Comparison of ENCODE assay signal across 9 cellular contexts in the genomic region with DNA sequence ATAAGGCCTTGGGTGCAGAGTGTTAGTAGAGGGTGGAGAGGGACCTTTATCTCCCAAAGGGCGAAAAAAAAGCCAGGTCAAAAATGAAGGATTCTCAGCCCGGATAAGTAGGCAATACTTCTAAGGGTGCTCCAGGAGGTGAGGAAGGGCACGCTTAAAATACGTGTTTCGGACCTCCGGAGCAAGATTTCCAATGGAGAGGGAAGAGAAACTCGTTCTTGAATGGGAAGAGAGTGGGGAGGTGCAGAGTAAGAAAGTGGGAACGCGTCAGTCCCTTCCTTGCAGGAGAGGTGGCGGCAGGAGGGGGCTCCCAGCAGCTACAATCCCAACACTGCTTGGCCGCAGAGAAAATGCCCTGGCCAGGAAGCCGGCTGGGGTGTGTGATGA. TPM values are rescaled to one million over a fixed set of nuclear protein-coding genes. Genes with fewer than 3 reads are reported as not detected.
DNase-seq lines count a peak whose midpoint lies in the region; ATAC-seq, FAIRE-seq and TF ChIP-seq lines count a peak whose summit lies in the region.
"Had no signal": no experiment of that assay in that cellular context is flagged by ENCODE, and none has a peak within 500 bp of the region (broad histone marks: within the 10 kb centered on the region; RNA-seq: fewer than 3 reads in every experiment).

No MANE protein-coding gene starts in this region.

- CTCF ChIA-PET in K562 (lab: Yijun Ruan, JAX; ENCODE audit: low intra/inter-chr PET ratio), result no interaction called here

- H3K9me1 ChIP-seq in K562 (ENCODE audit: control insufficient read depth, insufficient read depth, low read length), result no peaks in the 10 kb centered on the region

- DNase-seq in K562 (ENCODE audit: extremely low read depth in 1 of 4, low spot score in 3 of 4) (peak in 1 of 4 experiments; percentile 24), lung (ENCODE audit: low spot score) (no peak), aorta (no peak), activated gamma-delta T cell (lab: John Stamatoyannopoulos, UW) (no peak), NCI-H524 (lab: John Stamatoyannopoulos, UW) (no peak)

- no peak for FAIRE-seq in K562 (lab: Jason Lieb, UNC)

- peak overlapping the region; percentile 73 to 99 (median 94) for H3K4me3 ChIP-seq in BLaER1 treated with 17β-estradiol and CSF1 and Interleukin-3, amounts not matched to agents 10 nM and 100 nM
- H3K4me3 ChIP-seq in K562 (peak overlapping the region; percentile 95), lung (peak overlapping the region; percentile 98), aorta (ENCODE audit: low read length in 2 of 2) (peak overlapping the region; percentile 57 to 82)

- intact Hi-C loops in K562 (cut with micrococcal nuclease) (loop anchor here (2.0 kb wide), 1 partner anchor 276 kb away; no protein-coding TSS in a partner anchor), aorta (cut with DNase I) (loop anchor here (5.0 kb wide), 2 partner anchors 116 to 311 kb away; a partner anchor contains a TSS)

- peak overlapping the region; percentile 83 to 97 (median 95) for H3K27ac ChIP-seq in BLaER1 treated with 17β-estradiol and CSF1 and Interleukin-3, amounts not matched to agents 10 nM and 100 nM
- peak overlapping the region; percentile 89 for H3K27ac ChIP-seq in K562 (ENCODE audit: extremely low read depth, low read depth, low read length)
- H3K27ac ChIP-seq in lung (ENCODE audit: low read depth in 1 of 2, low read length in 1 of 2), result peak overlapping the region; percentile 82 to 98
- no peak overlapping the region for H3K27ac ChIP-seq in aorta (ENCODE audit: low read depth in 1 of 2, low read length in 2 of 2)

- H3K36me3 ChIP-seq in BLaER1 treated with 17β-estradiol and CSF1 and Interleukin-3, amounts not matched to agents 10 nM and 100 nM, result peaks cover 30 to 40% (median 34%) of the 10 kb centered on the region in 11 experiments
- H3K36me3 ChIP-seq in K562 (ENCODE audit: control insufficient read depth, insufficient read depth, low read length) (peaks cover 45% of the 10 kb centered on the region), lung (ENCODE audit: control insufficient read depth in 2 of 2, insufficient read depth in 2 of 2, low read length in 2 of 2) (peaks cover 7 to 17% of the 10 kb centered on the region in 2 donors), aorta (ENCODE audit: control insufficient read depth in 1 of 2, insufficient read depth in 2 of 2, low read length in 1 of 2) (peaks cover 0 to 3% of the 10 kb centered on the region in 2 donors)

- H3K79me2 ChIP-seq in K562 (ENCODE audit: control insufficient read depth, insufficient read depth, low read length), result peaks cover 31% of the 10 kb centered on the region

- H3K9me3 ChIP-seq in BLaER1 treated with 17β-estradiol and CSF1 and Interleukin-3, amounts not matched to agents 10 nM and 100 nM (replicated peaks in 1 of 11), result no peaks in the 10 kb centered on the region
- H3K9me3 ChIP-seq in K562 (replicated peaks; ENCODE audit: control insufficient read depth, insufficient read depth, low read depth, low read length) (no peaks in the 10 kb centered on the region), lung (ENCODE audit: control insufficient read depth in 2 of 2, insufficient read depth in 1 of 2, low read length in 1 of 2) (no peaks in the 10 kb centered on the region), aorta (ENCODE audit: control insufficient read depth, low read length) (no peaks in the 10 kb centered on the region)

- 1% methylated on average over 12 of the region's 12 CpGs for WGBS in K562 (ENCODE audit: insufficient coverage, low coverage, missing lambda C conversion rate)
- 2 to 7% methylated on average over 12 of the region's 12 CpGs for WGBS in lung, 2 donors
- WGBS in aorta, 2 donors, result 1 to 2% methylated on average over 12 of the region's 12 CpGs

- ATAC-seq in HG03457 (IDR thresholded peaks at IDR 0.05; ENCODE audit: unreplicated experiment), result peak; percentile 1
- ATAC-seq in K562, result peak; percentile 24
- peak; percentile 2 for ATAC-seq in lung (ENCODE audit: insufficient read depth, low FRiP score)
- no peak for ATAC-seq in aorta (ENCODE audit: low FRiP score)
- no peak for ATAC-seq in HG02885 (IDR thresholded peaks at IDR 0.05; ENCODE audit: poor library complexity, unreplicated experiment)

- peaks cover 28 to 44% (median 29%) of the 10 kb centered on the region in 10 experiments for H3K4me1 ChIP-seq in BLaER1 treated with 17β-estradiol and CSF1 and Interleukin-3, amounts not matched to agents 10 nM and 100 nM
- H3K4me1 ChIP-seq in K562 (replicated peaks in 1 of 2; ENCODE audit: control insufficient read depth in 2 of 2, insufficient read depth in 2 of 2, low read length in 2 of 2) (peaks cover 29 to 38% of the 10 kb centered on the region in 2 experiments), lung (ENCODE audit: control insufficient read depth in 2 of 2, insufficient read depth in 2 of 2, low read length in 2 of 2) (peaks cover 9% of the 10 kb centered on the region in 2 donors), aorta (ENCODE audit: control insufficient read depth in 1 of 2, insufficient read depth in 2 of 2, low read length in 2 of 2) (no peaks in the 10 kb centered on the region)

- peaks cover 23 to 52% (median 43%) of the 10 kb centered on the region in 11 experiments; a peak in 20 of 22 replicates for H4K20me1 ChIP-seq in BLaER1 treated with 17β-estradiol and CSF1 and Interleukin-3, amounts not matched to agents 10 nM and 100 nM
- H4K20me1 ChIP-seq in K562 (replicated peaks; ENCODE audit: control insufficient read depth, insufficient read depth, low read length), result peaks cover 6% of the 10 kb centered on the region; the same call in 1 of the 2 replicates

- POLR2A ChIA-PET in K562 (lab: Yijun Ruan, JAX), result interaction anchor here (0.6 to 2.6 kb wide), 8 partner anchors 8 to 219 kb away, joined by 3 to 20 read pairs (median 4); no protein-coding TSS in a partner anchor

- in situ Hi-C loops in K562 (cut with MboI), result no loop called here

- TF ChIP-seq EP300 in K562 (IDR thresholded peaks at IDR 0.05; ENCODE audit: low read length), result no peak

- H3K9ac ChIP-seq in BLaER1 treated with 17β-estradiol and CSF1 and Interleukin-3, amounts not matched to agents 10 nM and 100 nM, result peak overlapping the region; percentile 83 to 98 (median 98)
- H3K9ac ChIP-seq in K562 (ENCODE audit: insufficient read depth in 1 of 2, low read depth in 2 of 2, low read length in 2 of 2), result peak overlapping the region; percentile 92 to 96

- peak overlapping the region; percentile 96 to 100 (median 98) for H3K4me2 ChIP-seq in BLaER1 treated with 17β-estradiol and CSF1 and Interleukin-3, amounts not matched to agents 10 nM and 100 nM
- H3K4me2 ChIP-seq in K562 (ENCODE audit: insufficient read depth, low read length), result peak overlapping the region; percentile 92

- H2AFZ ChIP-seq in K562 (ENCODE audit: low read depth, low read length), result peak overlapping the region; percentile 87

- no TSS peak for BruUV-seq in K562 (replicated peaks; lab: Mats Ljungman, UMichigan)

- no peak for TF ChIP-seq POLR2A in K562 (conservative IDR thresholded peaks at IDR 0.05)

- no peak for TF ChIP-seq CTCF in K562 (IDR thresholded peaks at IDR 0.05 in 2 of 3, conservative IDR thresholded peaks at IDR 0.05 in 1 of 3; ENCODE audit: insufficient read depth in 2 of 3, low read depth in 1 of 3, low read length in 3 of 3)
- no peak for TF ChIP-seq CTCF in lung (IDR thresholded peaks at IDR 0.05; ENCODE audit: control extremely low read depth, extremely low read depth)

- no peak for TF ChIP-seq RAD21 in K562 (CRISPR knock-in tag; conservative IDR thresholded peaks at IDR 0.05 in 1 of 2, IDR thresholded peaks at IDR 0.05 in 1 of 2)

- H3K27me3 ChIP-seq in BLaER1 treated with 17β-estradiol and CSF1 and Interleukin-3, amounts not matched to agents 10 nM and 100 nM, result no peaks in the 10 kb centered on the region
- no peaks in the 10 kb centered on the region for H3K27me3 ChIP-seq in K562 (ENCODE audit: control insufficient read depth in 2 of 2, insufficient read depth in 2 of 2, low read length in 2 of 2)
- H3K27me3 ChIP-seq in lung (ENCODE audit: control insufficient read depth, insufficient read depth), result no peaks in the 10 kb centered on the region
- no peaks in the 10 kb centered on the region for H3K27me3 ChIP-seq in aorta (ENCODE audit: control insufficient read depth in 1 of 2, insufficient read depth in 2 of 2, low read length in 1 of 2)

RNA-seq across cellular contexts. Expression of a gene that starts 0.6 kb away (rescaled TPM):
- total RNA-seq in K562 (2011; cell fraction: chromatin; rRNA removed; ENCODE audit: low replicate concordance), result 29.8 and 54.9 TPM in 2 replicates
- 28.0 and 28.4 TPM in 2 replicates for total RNA-seq in K562 (2011; cell fraction: nucleolus; rRNA removed)
- 45.5 and 70.0 TPM in 2 replicates for total RNA-seq in K562 (2011; cell fraction: nucleoplasm; rRNA removed)
- total RNA-seq in K562 (2014; rRNA removed) (27.6 and 30.3 TPM in 2 replicates), K562 (2014; rRNA removed; fragmentation: Illumina TruSeq; extraction: Trizol) (39.7 and 42.8 TPM in 2 replicates), K562 (2015; rRNA removed; fragmentation: Illumina TruSeq; extraction: Trizol) (44.4 and 48.1 TPM in 2 replicates), K562 (2021) (36.4 and 37.3 TPM in 2 replicates), lung (100 to 1,000 TPM in 1 of 2 donors, 10 to 100 TPM in 1; 97.7 to 132 TPM), aorta (100 to 1,000 TPM; 101 to 108 TPM)
- polyA plus RNA-seq in K562 (2011; rRNA removed) (39.9 and 40.2 TPM in 2 replicates), K562 (2014; fragmentation: Illumina TruSeq; extraction: Trizol) (39.5 and 49.0 TPM in 2 replicates), K562 (2014; fragmentation: Nextera tagmentation; extraction: Ambion mirVana) (1 to 10 TPM; 7.3 to 9.4 TPM), K562 (2014; rRNA removed) (24.9 and 28.0 TPM in 2 replicates), lung (10 to 100 TPM; 20.8 to 49.0 TPM), aorta (10 to 100 TPM; 39.9 to 46.5 TPM)
- polyA plus RNA-seq in K562 (2011; cell fraction: cytosol; rRNA removed), result 13.1 and 23.9 TPM in 2 replicates
- 34.0 and 47.2 TPM in 2 replicates for polyA plus RNA-seq in K562 (2011; cell fraction: nucleus; rRNA removed)
- 22.4 and 35.0 TPM in 2 replicates for polyA plus RNA-seq in K562 (2012)
- 50.7 and 55.8 TPM in 2 replicates for polyA minus RNA-seq in K562 (2011; rRNA and poly(A)+ RNA removed)
- 21.3 and 30.0 TPM in 2 replicates for polyA minus RNA-seq in K562 (2011; cell fraction: cytosol; rRNA and poly(A)+ RNA removed)
- 25.3 and 42.8 TPM in 2 replicates for polyA minus RNA-seq in K562 (2011; cell fraction: nucleus; rRNA and poly(A)+ RNA removed)

RNA-seq across cellular contexts. Expression of a gene that starts 46.7 kb away (rescaled TPM):
- not detected in 2 replicates for total RNA-seq in K562 (2011; cell fraction: chromatin; rRNA removed; ENCODE audit: low replicate concordance)
- not detected in 2 replicates for total RNA-seq in K562 (2011; cell fraction: nucleolus; rRNA removed)
- total RNA-seq in K562 (2011; cell fraction: nucleoplasm; rRNA removed), result not detected in 2 replicates
- total RNA-seq in K562 (2014; rRNA removed), result not detected in 2 replicates
- not detected in 2 replicates for total RNA-seq in K562 (2014; rRNA removed; fragmentation: Illumina TruSeq; extraction: Trizol)
- total RNA-seq in K562 (2015; rRNA removed; fragmentation: Illumina TruSeq; extraction: Trizol), result not detected in 2 replicates
- not detected in 2 replicates for total RNA-seq in K562 (2021)
- not detected in 2 replicates for polyA plus RNA-seq in K562 (2011; rRNA removed)
- not detected in 2 replicates for polyA plus RNA-seq in K562 (2011; cell fraction: cytosol; rRNA removed)
- not detected in 2 replicates for polyA plus RNA-seq in K562 (2011; cell fraction: nucleus; rRNA removed)
- polyA plus RNA-seq in K562 (2012), result 0.22 TPM in 1 of 2 replicates, not detected in the other
- polyA plus RNA-seq in K562 (2014; fragmentation: Illumina TruSeq; extraction: Trizol), result not detected in 2 replicates
- polyA plus RNA-seq in K562 (2014; fragmentation: Nextera tagmentation; extraction: Ambion mirVana), result not detected
- not detected in 2 replicates for polyA plus RNA-seq in K562 (2014; rRNA removed)
- polyA minus RNA-seq in K562 (2011; rRNA and poly(A)+ RNA removed), result not detected in 2 replicates
- polyA minus RNA-seq in K562 (2011; cell fraction: cytosol; rRNA and poly(A)+ RNA removed), result not detected in 2 replicates
- polyA minus RNA-seq in K562 (2011; cell fraction: nucleus; rRNA and poly(A)+ RNA removed), result not detected in 2 replicates
- not detected for total RNA-seq in lung
- polyA plus RNA-seq in lung, result not detected
- total RNA-seq in aorta, result not detected
- not detected for polyA plus RNA-seq in aorta
- total RNA-seq: myocyte had no signal

RNA-seq across cellular contexts. Expression of a gene that starts 50.2 kb away (rescaled TPM):
- total RNA-seq in K562 (2011; cell fraction: chromatin; rRNA removed; ENCODE audit: low replicate concordance), result 21.8 and 37.4 TPM in 2 replicates
- total RNA-seq in K562 (2011; cell fraction: nucleolus; rRNA removed), result 12.5 and 17.1 TPM in 2 replicates
- 32.8 and 60.7 TPM in 2 replicates for total RNA-seq in K562 (2011; cell fraction: nucleoplasm; rRNA removed)
- total RNA-seq in K562 (2014; rRNA removed) (23.4 and 26.5 TPM in 2 replicates), K562 (2014; rRNA removed; fragmentation: Illumina TruSeq; extraction: Trizol) (27.4 and 33.7 TPM in 2 replicates), K562 (2015; rRNA removed; fragmentation: Illumina TruSeq; extraction: Trizol) (27.0 and 28.4 TPM in 2 replicates), K562 (2021) (24.2 and 27.3 TPM in 2 replicates), lung (10 to 100 TPM; 35.1 to 42.3 TPM), aorta (10 to 100 TPM; 26.9 to 35.0 TPM)
- polyA plus RNA-seq in K562 (2011; rRNA removed) (50.1 and 56.2 TPM in 2 replicates), K562 (2014; fragmentation: Illumina TruSeq; extraction: Trizol) (37.9 and 44.9 TPM in 2 replicates), K562 (2014; fragmentation: Nextera tagmentation; extraction: Ambion mirVana) (1 to 10 TPM; 6.3 to 9.2 TPM), K562 (2014; rRNA removed) (35.6 and 36.8 TPM in 2 replicates), lung (10 to 100 TPM; 23.1 to 38.1 TPM), aorta (10 to 100 TPM; 32.2 to 39.4 TPM)
- 23.1 and 44.7 TPM in 2 replicates for polyA plus RNA-seq in K562 (2011; cell fraction: cytosol; rRNA removed)
- polyA plus RNA-seq in K562 (2011; cell fraction: nucleus; rRNA removed), result 21.1 and 30.9 TPM in 2 replicates
- 21.8 and 34.1 TPM in 2 replicates for polyA plus RNA-seq in K562 (2012)
- 52.7 and 52.8 TPM in 2 replicates for polyA minus RNA-seq in K562 (2011; rRNA and poly(A)+ RNA removed)
- polyA minus RNA-seq in K562 (2011; cell fraction: cytosol; rRNA and poly(A)+ RNA removed), result 17.8 and 27.0 TPM in 2 replicates
- polyA minus RNA-seq in K562 (2011; cell fraction: nucleus; rRNA and poly(A)+ RNA removed), result 11.3 and 19.3 TPM in 2 replicates

Comparison
In these comparisons a context has a peak if more than half of its experiments do, and no peak if none do; other contexts are left out.
1. H3K27ac ChIP-seq: peak in BLaER1 treated with 17β-estradiol and CSF1 and Interleukin-3, amounts not matched to agents 10 nM and 100 nM (11 of 11), K562 (single experiment) and lung (2 of 2); none in aorta (0 of 2).
2. ATAC-seq: peak in HG03457 (single experiment), K562 (single experiment) and lung (single experiment); none in aorta (single experiment) and HG02885 (single experiment).
3. Peak in every context shown above with its lines, with median percentiles within 50 percentile points of each other: H3K4me3 ChIP-seq.